Comparison of ENCODE assay signal across 24 cellular contexts in the genomic region with DNA sequence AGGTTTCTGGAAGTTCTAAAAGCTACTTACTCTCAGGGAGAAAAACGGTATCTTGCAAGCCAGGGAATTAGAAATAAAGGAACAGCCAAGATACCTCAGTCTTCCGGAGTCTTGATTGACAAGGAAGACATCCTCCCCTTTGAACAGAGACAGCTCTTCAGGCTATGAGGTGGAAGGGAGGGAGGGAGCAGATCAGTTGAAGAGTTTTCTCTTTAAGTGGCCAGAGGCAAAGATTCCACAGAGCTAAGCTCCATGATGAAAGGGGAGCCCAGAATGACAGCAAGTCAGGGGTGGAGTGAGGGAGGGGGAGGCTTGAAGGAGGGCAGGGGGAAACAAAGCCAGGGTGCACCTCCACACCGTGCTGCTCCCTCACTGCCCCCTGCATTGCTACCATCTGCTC.
"Had no signal": no experiment of that assay in that cellular context is flagged by ENCODE, and none has a peak within 500 bp of the region (broad histone marks: within the 10 kb centered on the region; RNA-seq: fewer than 3 reads in every experiment).

No MANE protein-coding gene starts in this region.

- DNase-seq: activated B cell treated with CpG ODN at 0.5 μM for 24 hours; activated CD4-positive, alpha-beta T cell treated with anti-CD3 and anti-CD28 coated beads, Interleukin-2, amount 50 U/mL, for 1 hour; activated CD8-positive, alpha-beta T cell treated with anti-CD3 and anti-CD28 coated beads for 36 hours; activated naive CD4-positive, alpha-beta T cell; activated T-cell treated with anti-CD3 and anti-CD28 coated beads for 4 hours; activated T-cell treated with anti-CD3 and anti-CD28 coated beads, Interleukin-2, amount 50 U/mL, for 72 hours; anterior cingulate cortex; dermis blood vessel endothelial cell; effector CD8-positive, alpha-beta T cell; left cardiac atrium; mammary epithelial cell; naive thymus-derived CD4-positive, alpha-beta T cell; posterior cingulate gyrus; right cardiac atrium; stimulated activated CD4-positive, alpha-beta T cell treated with anti-CD3 and anti-CD28 coated beads, Interleukin-15, amount 100 ng/mL, for 24 hours; stimulated activated CD4-positive, alpha-beta T cell treated with anti-CD3 and anti-CD28 coated beads, Interleukin-2, amount 100 ng/mL, for 24 hours; stimulated activated naive CD4-positive, alpha-beta T cell; T-helper 2 cell; upper lobe of right lung had no signal

- H3K79me2 ChIP-seq: hepatocyte had no signal

- H3K9me3 ChIP-seq: gastroesophageal sphincter, suprapubic skin, tibial artery, upper lobe of right lung had no signal

- ATAC-seq: activated CD8-positive, alpha-beta T cell treated with anti-CD3 and anti-CD28 coated beads for 36 hours; activated naive CD4-positive, alpha-beta T cell treated with anti-CD3 and anti-CD28 coated beads, Interleukin-2, amount 50 U/mL, for 72 hours; activated T-cell treated with anti-CD3 and anti-CD28 coated beads, Interleukin-2, amount 50 U/mL, for 72 hours; gastroesophageal sphincter; naive thymus-derived CD4-positive, alpha-beta T cell; right cardiac atrium; upper lobe of right lung had no signal

- H3K4me3 ChIP-seq: gastroesophageal sphincter, hepatocyte, suprapubic skin, tibial artery, upper lobe of right lung had no signal

- H3K4me2 ChIP-seq: hepatocyte had no signal

- H3K36me3 ChIP-seq: gastroesophageal sphincter, suprapubic skin, tibial artery, upper lobe of right lung had no signal

- H2AFZ ChIP-seq: hepatocyte had no signal

- H3K4me1 ChIP-seq: gastroesophageal sphincter, suprapubic skin, tibial artery, upper lobe of right lung had no signal

- H3K27ac ChIP-seq: gastroesophageal sphincter, hepatocyte, suprapubic skin, tibial artery, upper lobe of right lung had no signal
